ENCODE assay signal across 18 cellular contexts in genomic region chr22:44532466-44533025, GRCh38. TPM values are rescaled to one million over a fixed set of nuclear protein-coding genes. Genes with fewer than 3 reads are reported as not detected.
A peak's percentile ranks its signal among the peaks of the same experiment; 100 is the strongest.
DNase-seq lines count a peak whose midpoint lies in the region; ATAC-seq, FAIRE-seq and TF ChIP-seq lines count a peak whose summit lies in the region.
"Had no signal": no experiment of that assay in that cellular context is flagged by ENCODE, and none has a peak within 500 bp of the region (broad histone marks: within the 10 kb centered on the region; RNA-seq: fewer than 3 reads in every experiment).

No MANE protein-coding gene starts in this region.

- CTCF ChIA-PET in CD4-positive, alpha-beta T cell (lab: Charles Lee) = no interaction called here

- H3K27me3 ChIP-seq in CD4-positive, alpha-beta T cell (ENCODE audit: control insufficient read depth, insufficient read depth, low read length) = peaks cover 3% of the 10 kb centered on the region
- no peaks in the 10 kb centered on the region for H3K27me3 ChIP-seq in pancreas

- no peaks in the 10 kb centered on the region for H3K9me3 ChIP-seq in CD4-positive, alpha-beta T cell (ENCODE audit: control insufficient read depth, low read length)
- H3K9me3 ChIP-seq in pancreas = no peaks in the 10 kb centered on the region
- H3K9me3 ChIP-seq: neutrophil had no signal

- POLR2A ChIA-PET in CD4-positive, alpha-beta T cell (lab: Charles Lee) = no interaction called here

- H3K4me3 ChIP-seq in pancreas = no peak overlapping the region

- peaks cover 3% of the 10 kb centered on the region for H3K9me3 Mint-ChIP-seq in activated naive CD8-positive, alpha-beta T cell treated with anti-CD3 and anti-CD28 coated beads for 36 hours
- H3K9me3 Mint-ChIP-seq in CD4-positive, alpha-beta T cell = no peaks in the 10 kb centered on the region

- peaks cover 11% of the 10 kb centered on the region for H3K27me3 Mint-ChIP-seq in activated naive CD8-positive, alpha-beta T cell treated with anti-CD3 and anti-CD28 coated beads for 36 hours
- H3K27me3 Mint-ChIP-seq in CD4-positive, alpha-beta T cell = no peaks in the 10 kb centered on the region

- H3K4me1 Mint-ChIP-seq in activated naive CD8-positive, alpha-beta T cell treated with anti-CD3 and anti-CD28 coated beads for 36 hours = peaks cover 9% of the 10 kb centered on the region
- H3K4me1 Mint-ChIP-seq in CD4-positive, alpha-beta T cell (ENCODE audit: low read depth) = no peaks in the 10 kb centered on the region

- ATAC-seq in CD4-positive, alpha-beta T cell (ENCODE audit: poor library complexity) = no peak
- no peak for ATAC-seq in pancreas
- ATAC-seq: HepG2 had no signal

- WGBS in pancreas, 2 donors = 20 to 22% methylated on average over 12 of the region's 12 CpGs

- no peak overlapping the region for H3K27ac Mint-ChIP-seq in activated naive CD8-positive, alpha-beta T cell treated with anti-CD3 and anti-CD28 coated beads for 36 hours
- H3K27ac Mint-ChIP-seq in CD4-positive, alpha-beta T cell = no peak overlapping the region

- H3K4me3 Mint-ChIP-seq in activated naive CD8-positive, alpha-beta T cell treated with anti-CD3 and anti-CD28 coated beads for 36 hours = no peak overlapping the region
- H3K4me3 Mint-ChIP-seq in CD4-positive, alpha-beta T cell = no peak overlapping the region

- H3K36me3 ChIP-seq in pancreas = no peaks in the 10 kb centered on the region
- H3K36me3 ChIP-seq: neutrophil had no signal

- H3K4me1 ChIP-seq in pancreas = no peaks in the 10 kb centered on the region

- no peak for FAIRE-seq in pancreas (lab: Jason Lieb, UNC)
- FAIRE-seq: HepG2 had no signal

- peak; percentile 95 for DNase-seq in COLO668 (lab: John Stamatoyannopoulos, UW; ENCODE audit: unreplicated experiment)
- DNase-seq in NCI-H1092 (lab: John Stamatoyannopoulos, UW) = peak; percentile 69
- DNase-seq in NCI-H2227 (lab: John Stamatoyannopoulos, UW; ENCODE audit: unreplicated experiment) = peak; percentile 57
- peak; percentile 10 for DNase-seq in activated naive CD8-positive, alpha-beta T cell treated with anti-CD3 and anti-CD28 coated beads for 36 hours
- no peak for DNase-seq in stimulated activated CD4-positive, alpha-beta T cell treated with anti-CD3 and anti-CD28 coated beads, Interleukin-2, amount 100 ng/mL, for 48 hours
- no peak for DNase-seq in RKO (ENCODE audit: low spot score)
- DNase-seq in CD4-positive, alpha-beta T cell = no peak
- DNase-seq in pancreas = no peak
- DNase-seq: activated CD4-positive, alpha-beta T cell treated with anti-CD3 and anti-CD28 coated beads, Interleukin-2, amount 50 U/mL, for 48 hours; amniotic stem cell; effector memory CD4-positive, alpha-beta T cell; left ventricle myocardium superior; NCI-H524 treated with DMSO at 0.1 percent for 48 hours; retina; stimulated activated CD4-positive, alpha-beta T cell treated with anti-CD3 and anti-CD28 coated beads, Interleukin-15, amount 100 ng/mL, for 24 hours; stimulated activated naive CD4-positive, alpha-beta T cell treated with Interleukin-2 at 50 U/mL for 16 hours had no signal

- no peaks in the 10 kb centered on the region for H3K36me3 Mint-ChIP-seq in activated naive CD8-positive, alpha-beta T cell treated with anti-CD3 and anti-CD28 coated beads for 36 hours
- no peaks in the 10 kb centered on the region for H3K36me3 Mint-ChIP-seq in CD4-positive, alpha-beta T cell (ENCODE audit: low read depth)

- H3K27ac ChIP-seq in CD4-positive, alpha-beta T cell (ENCODE audit: low read depth, low read length) = no peak overlapping the region
- no peak overlapping the region for H3K27ac ChIP-seq in pancreas
- H3K27ac ChIP-seq: neutrophil had no signal

- no peak for TF ChIP-seq CTCF in CD4-positive, alpha-beta T cell (IDR thresholded peaks at IDR 0.05)
- TF ChIP-seq CTCF in pancreas (IDR thresholded peaks at IDR 0.05) = no peak

- intact Hi-C loops in CD4-positive, alpha-beta T cell (cut with DNase I, micrococcal nuclease) = no loop called here
- intact Hi-C loops in pancreas (cut with DNase I) = no loop called here

RNA-seq across cellular contexts. Expression of gene RTL6, which starts 34.5 kb away (rescaled TPM):
- total RNA-seq in activated naive CD8-positive, alpha-beta T cell treated with anti-CD3 and anti-CD28 coated beads for 36 hours = 10 to 100 TPM; 13.6 to 14.2 TPM
- 10 to 100 TPM; 18.1 to 18.5 TPM for total RNA-seq in CD4-positive, alpha-beta T cell
- total RNA-seq in pancreas = 10 to 100 TPM in 1 of 6 donors, 1 to 10 TPM in 5; 6.2 to 12.9 (median 8.8) TPM
- 1 to 10 TPM; 3.1 to 6.2 TPM for polyA plus RNA-seq in pancreas
- total RNA-seq: HepG2 had no signal
- polyA plus RNA-seq: HepG2 had no signal

Comparison
In these comparisons a context has a peak if more than half of its experiments do, and no peak if none do; other contexts are left out.
1. DNase-seq: peak in COLO668 (single experiment), NCI-H1092 (single experiment), NCI-H2227 (single experiment) and activated naive CD8-positive, alpha-beta T cell treated with anti-CD3 and anti-CD28 coated beads for 36 hours (single experiment); none in stimulated activated CD4-positive, alpha-beta T cell treated with anti-CD3 and anti-CD28 coated beads, Interleukin-2, amount 100 ng/mL, for 48 hours (0 of 2), RKO (single experiment), CD4-positive, alpha-beta T cell (0 of 10) and pancreas (0 of 6).